1 cellular context compared by ENCODE assay signal in the genomic region with DNA sequence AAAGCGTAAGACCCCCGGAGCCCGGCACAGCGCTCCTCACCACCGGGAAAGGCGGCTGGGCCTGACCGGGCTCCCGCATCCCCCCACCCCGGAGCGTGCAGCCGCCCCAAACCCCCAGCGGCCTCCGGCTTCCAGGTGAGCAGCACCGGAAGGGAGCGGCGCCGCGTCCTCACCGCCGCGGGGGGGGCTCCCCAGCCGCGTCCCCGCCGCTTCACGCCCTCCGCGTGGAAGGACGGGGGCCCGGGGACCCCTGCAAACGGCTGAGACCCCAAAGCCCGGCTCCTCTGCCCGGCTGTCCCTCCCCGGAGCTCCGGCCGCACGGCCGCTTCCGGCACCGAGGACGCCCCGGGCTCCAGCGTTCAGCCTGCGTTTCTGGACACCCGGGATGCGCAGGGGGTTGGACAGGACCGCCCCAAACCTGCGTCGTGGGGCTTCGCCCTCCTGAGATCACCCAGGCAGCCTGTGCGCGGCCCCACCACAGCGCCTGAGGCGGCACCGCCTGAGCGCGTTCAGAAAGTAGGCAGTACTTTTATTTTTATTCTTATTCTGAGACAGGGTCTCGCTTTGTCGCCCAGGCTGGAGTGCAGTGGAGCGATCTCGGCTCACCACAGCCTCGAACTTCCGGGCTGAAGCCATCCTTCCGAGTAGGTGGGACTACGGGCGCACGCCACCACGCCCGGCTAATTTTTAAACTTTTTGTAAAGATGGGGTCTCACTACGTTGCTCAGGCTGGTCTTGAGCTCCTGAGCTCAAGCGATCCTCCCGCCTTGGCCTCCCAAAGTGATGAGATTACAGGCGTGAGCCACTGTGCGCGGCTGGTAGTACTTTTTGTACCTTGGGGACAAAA.
TF ChIP-seq lines count a peak whose summit lies in the region.

No MANE protein-coding gene starts in this region.

TF ChIP-seq in HepG2, 621 proteins besides CTCF, POLR2A, EP300 and RAD21 (continued from another document and continues in another):
- TF ChIP-seq, protein P1, sequence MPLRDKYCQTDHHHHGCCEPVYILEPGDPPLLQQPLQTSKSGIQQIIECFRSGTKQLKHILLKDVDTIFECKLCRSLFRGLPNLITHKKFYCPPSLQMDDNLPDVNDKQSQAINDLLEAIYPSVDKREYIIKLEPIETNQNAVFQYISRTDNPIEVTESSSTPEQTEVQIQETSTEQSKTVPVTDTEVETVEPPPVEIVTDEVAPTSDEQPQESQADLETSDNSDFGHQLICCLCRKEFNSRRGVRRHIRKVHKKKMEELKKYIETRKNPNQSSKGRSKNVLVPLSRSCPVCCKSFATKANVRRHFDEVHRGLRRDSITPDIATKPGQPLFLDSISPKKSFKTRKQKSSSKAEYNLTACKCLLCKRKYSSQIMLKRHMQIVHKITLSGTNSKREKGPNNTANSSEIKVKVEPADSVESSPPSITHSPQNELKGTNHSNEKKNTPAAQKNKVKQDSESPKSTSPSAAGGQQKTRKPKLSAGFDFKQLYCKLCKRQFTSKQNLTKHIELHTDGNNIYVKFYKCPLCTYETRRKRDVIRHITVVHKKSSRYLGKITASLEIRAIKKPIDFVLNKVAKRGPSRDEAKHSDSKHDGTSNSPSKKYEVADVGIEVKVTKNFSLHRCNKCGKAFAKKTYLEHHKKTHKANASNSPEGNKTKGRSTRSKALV (CRISPR knock-in tag; IDR thresholded peaks at IDR 0.05) = 0 out of 2 replicates have a peak, but pooled peaks have one; percentile 28
- TF ChIP-seq ZNF331 (CRISPR knock-in tag; IDR thresholded peaks at IDR 0.05) (no peak), MBD4 (IDR thresholded peaks at IDR 0.05; ENCODE audit: borderline replicate concordance, low read length) (no peak), ZNF543 (CRISPR knock-in tag; IDR thresholded peaks at IDR 0.05) (no peak), ZFP36L1 (CRISPR knock-in tag; IDR thresholded peaks at IDR 0.05) (no peak), ZSCAN9 (CRISPR knock-in tag; IDR thresholded peaks at IDR 0.05; ENCODE audit: borderline replicate concordance) (no peak), ZC3H4 (CRISPR knock-in tag; IDR thresholded peaks at IDR 0.05; ENCODE audit: borderline replicate concordance) (no peak), MTF2 (CRISPR knock-in tag; IDR thresholded peaks at IDR 0.05; ENCODE audit: borderline replicate concordance) (0 out of 2 replicates have a peak, but pooled peaks have one; percentile 38), SIX4 (CRISPR knock-in tag; IDR thresholded peaks at IDR 0.05) (no peak), ZNF253 (CRISPR knock-in tag; IDR thresholded peaks at IDR 0.05; ENCODE audit: borderline replicate concordance) (no peak), AGO2 (optimal IDR thresholded peaks at IDR 0.05; ENCODE audit: low read depth, low read length) (peak; percentile 28), ZNF768 (CRISPR knock-in tag; IDR thresholded peaks at IDR 0.05) (peak; percentile 15; the same call in 1 of the 2 replicates), GPN1 (CRISPR knock-in tag; IDR thresholded peaks at IDR 0.05; ENCODE audit: borderline replicate concordance) (no peak), RXRA (CRISPR knock-in tag; IDR thresholded peaks at IDR 0.05) (no peak), HIVEP1 (CRISPR knock-in tag; IDR thresholded peaks at IDR 0.05) (no peak), U2AF2 (IDR thresholded peaks at IDR 0.05; ENCODE audit: low read depth, low read length) (no peak), DMAP1 (CRISPR knock-in tag; IDR thresholded peaks at IDR 0.05) (peak; percentile 47), TMF1 (CRISPR knock-in tag; IDR thresholded peaks at IDR 0.05; ENCODE audit: low read depth) (no peak), ZSCAN31 (CRISPR knock-in tag; IDR thresholded peaks at IDR 0.05; ENCODE audit: low read depth) (no peak), SCMH1 (CRISPR knock-in tag; IDR thresholded peaks at IDR 0.05; ENCODE audit: borderline replicate concordance) (no peak), MAFG (CRISPR knock-in tag; IDR thresholded peaks at IDR 0.05) (no peak), PHF20 (CRISPR knock-in tag; IDR thresholded peaks at IDR 0.05) (peak; percentile 61; the same call in 1 of the 2 replicates), ZMAT3 (CRISPR knock-in tag; conservative IDR thresholded peaks at IDR 0.05) (no peak), ZNF670 (CRISPR knock-in tag; IDR thresholded peaks at IDR 0.05; ENCODE audit: borderline replicate concordance) (no peak)
- TF ChIP-seq, protein P2, sequence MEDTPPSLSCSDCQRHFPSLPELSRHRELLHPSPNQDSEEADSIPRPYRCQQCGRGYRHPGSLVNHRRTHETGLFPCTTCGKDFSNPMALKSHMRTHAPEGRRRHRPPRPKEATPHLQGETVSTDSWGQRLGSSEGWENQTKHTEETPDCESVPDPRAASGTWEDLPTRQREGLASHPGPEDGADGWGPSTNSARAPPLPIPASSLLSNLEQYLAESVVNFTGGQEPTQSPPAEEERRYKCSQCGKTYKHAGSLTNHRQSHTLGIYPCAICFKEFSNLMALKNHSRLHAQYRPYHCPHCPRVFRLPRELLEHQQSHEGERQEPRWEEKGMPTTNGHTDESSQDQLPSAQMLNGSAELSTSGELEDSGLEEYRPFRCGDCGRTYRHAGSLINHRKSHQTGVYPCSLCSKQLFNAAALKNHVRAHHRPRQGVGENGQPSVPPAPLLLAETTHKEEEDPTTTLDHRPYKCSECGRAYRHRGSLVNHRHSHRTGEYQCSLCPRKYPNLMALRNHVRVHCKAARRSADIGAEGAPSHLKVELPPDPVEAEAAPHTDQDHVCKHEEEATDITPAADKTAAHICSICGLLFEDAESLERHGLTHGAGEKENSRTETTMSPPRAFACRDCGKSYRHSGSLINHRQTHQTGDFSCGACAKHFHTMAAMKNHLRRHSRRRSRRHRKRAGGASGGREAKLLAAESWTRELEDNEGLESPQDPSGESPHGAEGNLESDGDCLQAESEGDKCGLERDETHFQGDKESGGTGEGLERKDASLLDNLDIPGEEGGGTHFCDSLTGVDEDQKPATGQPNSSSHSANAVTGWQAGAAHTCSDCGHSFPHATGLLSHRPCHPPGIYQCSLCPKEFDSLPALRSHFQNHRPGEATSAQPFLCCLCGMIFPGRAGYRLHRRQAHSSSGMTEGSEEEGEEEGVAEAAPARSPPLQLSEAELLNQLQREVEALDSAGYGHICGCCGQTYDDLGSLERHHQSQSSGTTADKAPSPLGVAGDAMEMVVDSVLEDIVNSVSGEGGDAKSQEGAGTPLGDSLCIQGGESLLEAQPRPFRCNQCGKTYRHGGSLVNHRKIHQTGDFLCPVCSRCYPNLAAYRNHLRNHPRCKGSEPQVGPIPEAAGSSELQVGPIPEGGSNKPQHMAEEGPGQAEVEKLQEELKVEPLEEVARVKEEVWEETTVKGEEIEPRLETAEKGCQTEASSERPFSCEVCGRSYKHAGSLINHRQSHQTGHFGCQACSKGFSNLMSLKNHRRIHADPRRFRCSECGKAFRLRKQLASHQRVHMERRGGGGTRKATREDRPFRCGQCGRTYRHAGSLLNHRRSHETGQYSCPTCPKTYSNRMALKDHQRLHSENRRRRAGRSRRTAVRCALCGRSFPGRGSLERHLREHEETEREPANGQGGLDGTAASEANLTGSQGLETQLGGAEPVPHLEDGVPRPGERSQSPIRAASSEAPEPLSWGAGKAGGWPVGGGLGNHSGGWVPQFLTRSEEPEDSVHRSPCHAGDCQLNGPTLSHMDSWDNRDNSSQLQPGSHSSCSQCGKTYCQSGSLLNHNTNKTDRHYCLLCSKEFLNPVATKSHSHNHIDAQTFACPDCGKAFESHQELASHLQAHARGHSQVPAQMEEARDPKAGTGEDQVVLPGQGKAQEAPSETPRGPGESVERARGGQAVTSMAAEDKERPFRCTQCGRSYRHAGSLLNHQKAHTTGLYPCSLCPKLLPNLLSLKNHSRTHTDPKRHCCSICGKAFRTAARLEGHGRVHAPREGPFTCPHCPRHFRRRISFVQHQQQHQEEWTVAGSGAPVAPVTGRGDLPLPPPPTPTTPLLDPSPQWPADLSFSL (CRISPR knock-in tag; IDR thresholded peaks at IDR 0.05) = no peak
- TF ChIP-seq, protein P3, sequence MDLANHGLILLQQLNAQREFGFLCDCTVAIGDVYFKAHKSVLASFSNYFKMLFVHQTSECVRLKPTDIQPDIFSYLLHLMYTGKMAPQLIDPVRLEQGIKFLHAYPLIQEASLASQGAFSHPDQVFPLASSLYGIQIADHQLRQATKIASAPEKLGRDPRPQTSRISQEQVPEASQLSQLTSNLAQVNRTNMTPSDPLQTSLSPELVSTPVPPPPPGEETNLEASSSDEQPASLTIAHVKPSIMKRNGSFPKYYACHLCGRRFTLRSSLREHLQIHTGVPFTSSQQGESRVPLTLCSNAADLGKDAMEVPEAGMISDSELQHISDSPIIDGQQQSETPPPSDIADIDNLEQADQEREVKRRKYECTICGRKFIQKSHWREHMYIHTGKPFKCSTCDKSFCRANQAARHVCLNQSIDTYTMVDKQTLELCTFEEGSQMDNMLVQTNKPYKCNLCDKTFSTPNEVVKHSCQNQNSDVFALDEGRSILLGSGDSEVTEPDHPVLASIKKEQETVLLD (CRISPR knock-in tag; IDR thresholded peaks at IDR 0.05; ENCODE audit: low read depth) = no peak; the same call in 1 of the 2 replicates
- TF ChIP-seq, protein P4, sequence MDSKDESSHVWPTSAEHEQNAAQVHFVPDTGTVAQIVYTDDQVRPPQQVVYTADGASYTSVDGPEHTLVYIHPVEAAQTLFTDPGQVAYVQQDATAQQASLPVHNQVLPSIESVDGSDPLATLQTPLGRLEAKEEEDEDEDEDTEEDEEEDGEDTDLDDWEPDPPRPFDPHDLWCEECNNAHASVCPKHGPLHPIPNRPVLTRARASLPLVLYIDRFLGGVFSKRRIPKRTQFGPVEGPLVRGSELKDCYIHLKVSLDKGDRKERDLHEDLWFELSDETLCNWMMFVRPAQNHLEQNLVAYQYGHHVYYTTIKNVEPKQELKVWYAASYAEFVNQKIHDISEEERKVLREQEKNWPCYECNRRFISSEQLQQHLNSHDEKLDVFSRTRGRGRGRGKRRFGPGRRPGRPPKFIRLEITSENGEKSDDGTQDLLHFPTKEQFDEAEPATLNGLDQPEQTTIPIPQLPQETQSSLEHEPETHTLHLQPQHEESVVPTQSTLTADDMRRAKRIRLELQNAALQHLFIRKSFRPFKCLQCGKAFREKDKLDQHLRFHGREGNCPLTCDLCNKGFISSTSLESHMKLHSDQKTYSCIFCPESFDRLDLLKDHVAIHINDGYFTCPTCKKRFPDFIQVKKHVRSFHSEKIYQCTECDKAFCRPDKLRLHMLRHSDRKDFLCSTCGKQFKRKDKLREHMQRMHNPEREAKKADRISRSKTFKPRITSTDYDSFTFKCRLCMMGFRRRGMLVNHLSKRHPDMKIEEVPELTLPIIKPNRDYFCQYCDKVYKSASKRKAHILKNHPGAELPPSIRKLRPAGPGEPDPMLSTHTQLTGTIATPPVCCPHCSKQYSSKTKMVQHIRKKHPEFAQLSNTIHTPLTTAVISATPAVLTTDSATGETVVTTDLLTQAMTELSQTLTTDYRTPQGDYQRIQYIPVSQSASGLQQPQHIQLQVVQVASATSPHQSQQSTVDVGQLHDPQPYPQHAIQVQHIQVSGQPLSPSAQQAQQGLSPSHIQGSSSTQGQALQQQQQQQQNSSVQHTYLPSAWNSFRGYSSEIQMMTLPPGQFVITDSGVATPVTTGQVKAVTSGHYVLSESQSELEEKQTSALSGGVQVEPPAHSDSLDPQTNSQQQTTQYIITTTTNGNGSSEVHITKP (CRISPR knock-in tag; IDR thresholded peaks at IDR 0.05; ENCODE audit: low read depth) = no peak
- TF ChIP-seq, protein P5, sequence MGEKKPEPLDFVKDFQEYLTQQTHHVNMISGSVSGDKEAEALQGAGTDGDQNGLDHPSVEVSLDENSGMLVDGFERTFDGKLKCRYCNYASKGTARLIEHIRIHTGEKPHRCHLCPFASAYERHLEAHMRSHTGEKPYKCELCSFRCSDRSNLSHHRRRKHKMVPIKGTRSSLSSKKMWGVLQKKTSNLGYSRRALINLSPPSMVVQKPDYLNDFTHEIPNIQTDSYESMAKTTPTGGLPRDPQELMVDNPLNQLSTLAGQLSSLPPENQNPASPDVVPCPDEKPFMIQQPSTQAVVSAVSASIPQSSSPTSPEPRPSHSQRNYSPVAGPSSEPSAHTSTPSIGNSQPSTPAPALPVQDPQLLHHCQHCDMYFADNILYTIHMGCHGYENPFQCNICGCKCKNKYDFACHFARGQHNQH (CRISPR knock-in tag; IDR thresholded peaks at IDR 0.05) = peak; percentile 56; the same call in 1 of the 2 replicates
- TF ChIP-seq, protein P6, sequence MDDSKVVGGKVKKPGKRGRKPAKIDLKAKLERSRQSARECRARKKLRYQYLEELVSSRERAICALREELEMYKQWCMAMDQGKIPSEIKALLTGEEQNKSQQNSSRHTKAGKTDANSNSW (CRISPR knock-in tag; IDR thresholded peaks at IDR 0.05; ENCODE audit: borderline replicate concordance) = no peak
- TF ChIP-seq, protein P7, sequence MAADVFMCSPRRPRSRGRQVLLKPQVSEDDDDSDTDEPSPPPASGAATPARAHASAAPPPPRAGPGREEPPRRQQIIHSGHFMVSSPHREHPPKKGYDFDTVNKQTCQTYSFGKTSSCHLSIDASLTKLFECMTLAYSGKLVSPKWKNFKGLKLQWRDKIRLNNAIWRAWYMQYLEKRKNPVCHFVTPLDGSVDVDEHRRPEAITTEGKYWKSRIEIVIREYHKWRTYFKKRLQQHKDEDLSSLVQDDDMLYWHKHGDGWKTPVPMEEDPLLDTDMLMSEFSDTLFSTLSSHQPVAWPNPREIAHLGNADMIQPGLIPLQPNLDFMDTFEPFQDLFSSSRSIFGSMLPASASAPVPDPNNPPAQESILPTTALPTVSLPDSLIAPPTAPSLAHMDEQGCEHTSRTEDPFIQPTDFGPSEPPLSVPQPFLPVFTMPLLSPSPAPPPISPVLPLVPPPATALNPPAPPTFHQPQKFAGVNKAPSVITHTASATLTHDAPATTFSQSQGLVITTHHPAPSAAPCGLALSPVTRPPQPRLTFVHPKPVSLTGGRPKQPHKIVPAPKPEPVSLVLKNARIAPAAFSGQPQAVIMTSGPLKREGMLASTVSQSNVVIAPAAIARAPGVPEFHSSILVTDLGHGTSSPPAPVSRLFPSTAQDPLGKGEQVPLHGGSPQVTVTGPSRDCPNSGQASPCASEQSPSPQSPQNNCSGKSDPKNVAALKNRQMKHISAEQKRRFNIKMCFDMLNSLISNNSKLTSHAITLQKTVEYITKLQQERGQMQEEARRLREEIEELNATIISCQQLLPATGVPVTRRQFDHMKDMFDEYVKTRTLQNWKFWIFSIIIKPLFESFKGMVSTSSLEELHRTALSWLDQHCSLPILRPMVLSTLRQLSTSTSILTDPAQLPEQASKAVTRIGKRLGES (CRISPR knock-in tag; IDR thresholded peaks at IDR 0.05; ENCODE audit: borderline replicate concordance) = no peak
- TF ChIP-seq, protein P8, sequence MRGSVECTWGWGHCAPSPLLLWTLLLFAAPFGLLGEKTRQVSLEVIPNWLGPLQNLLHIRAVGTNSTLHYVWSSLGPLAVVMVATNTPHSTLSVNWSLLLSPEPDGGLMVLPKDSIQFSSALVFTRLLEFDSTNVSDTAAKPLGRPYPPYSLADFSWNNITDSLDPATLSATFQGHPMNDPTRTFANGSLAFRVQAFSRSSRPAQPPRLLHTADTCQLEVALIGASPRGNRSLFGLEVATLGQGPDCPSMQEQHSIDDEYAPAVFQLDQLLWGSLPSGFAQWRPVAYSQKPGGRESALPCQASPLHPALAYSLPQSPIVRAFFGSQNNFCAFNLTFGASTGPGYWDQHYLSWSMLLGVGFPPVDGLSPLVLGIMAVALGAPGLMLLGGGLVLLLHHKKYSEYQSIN (CRISPR knock-in tag; IDR thresholded peaks at IDR 0.05; ENCODE audit: borderline replicate concordance) = no peak
- TF ChIP-seq, protein P9, sequence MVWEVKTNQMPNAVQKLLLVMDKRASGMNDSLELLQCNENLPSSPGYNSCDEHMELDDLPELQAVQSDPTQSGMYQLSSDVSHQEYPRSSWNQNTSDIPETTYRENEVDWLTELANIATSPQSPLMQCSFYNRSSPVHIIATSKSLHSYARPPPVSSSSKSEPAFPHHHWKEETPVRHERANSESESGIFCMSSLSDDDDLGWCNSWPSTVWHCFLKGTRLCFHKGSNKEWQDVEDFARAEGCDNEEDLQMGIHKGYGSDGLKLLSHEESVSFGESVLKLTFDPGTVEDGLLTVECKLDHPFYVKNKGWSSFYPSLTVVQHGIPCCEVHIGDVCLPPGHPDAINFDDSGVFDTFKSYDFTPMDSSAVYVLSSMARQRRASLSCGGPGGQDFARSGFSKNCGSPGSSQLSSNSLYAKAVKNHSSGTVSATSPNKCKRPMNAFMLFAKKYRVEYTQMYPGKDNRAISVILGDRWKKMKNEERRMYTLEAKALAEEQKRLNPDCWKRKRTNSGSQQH (CRISPR knock-in tag; IDR thresholded peaks at IDR 0.05; ENCODE audit: low read depth) = no peak
